Comparison of ENCODE assay signal across 16 cellular contexts in the genomic region with DNA sequence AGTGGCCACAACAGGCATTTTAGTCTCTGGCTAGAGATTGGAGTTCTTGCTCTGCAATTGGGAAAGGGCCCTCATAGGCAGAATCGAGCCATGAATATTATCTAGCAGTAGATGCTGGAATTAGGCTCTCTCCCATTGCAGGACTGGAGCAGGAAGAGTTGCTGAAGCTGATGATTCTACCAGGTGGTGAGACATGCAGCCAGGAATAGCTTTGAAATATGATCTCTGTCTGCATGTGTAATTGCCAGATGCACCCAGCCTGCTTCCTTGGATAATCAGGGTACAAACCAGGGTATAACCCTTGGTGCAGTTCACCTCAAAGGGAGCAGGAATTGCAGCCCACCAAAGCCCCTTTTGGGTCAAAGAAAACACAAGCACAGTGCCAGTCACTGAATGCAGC.
"Had no signal": no experiment of that assay in that cellular context is flagged by ENCODE, and none has a peak within 500 bp of the region (broad histone marks: within the 10 kb centered on the region; RNA-seq: fewer than 3 reads in every experiment).

No MANE protein-coding gene starts in this region.

- DNase-seq: activated CD4-positive, alpha-beta T cell treated with anti-CD3 and anti-CD28 coated beads for 4 hours; activated CD8-positive, alpha-beta memory T cell treated with anti-CD3 and anti-CD28 coated beads, Interleukin-2, amount 50 U/mL, for 48 hours; activated CD8-positive, alpha-beta T cell treated with anti-CD3 and anti-CD28 coated beads for 36 hours; activated naive CD4-positive, alpha-beta T cell treated with anti-CD3 and anti-CD28 coated beads, Interleukin-2, amount 50 U/mL, for 16 hours; activated T-cell treated with anti-CD3 and anti-CD28 coated beads, Interleukin-2, amount 50 U/mL, for 1 hour; central memory CD4-positive, alpha-beta T cell; Karpas-422; MM.1S; NCI-H1105 treated with DMSO at 0.1 percent for 48 hours; NCI-H1436 treated with DMSO at 0.1 percent for 48 hours; NCI-H1930; NCI-H446; NK-92 treated with Interleukin-12 subunit alpha and Interleukin-12 subunit beta, amount 100 ng/mL, for 24 hours; OCI-M1; RPMI8226 had no signal

- H3K9me3 ChIP-seq: SJSA1 had no signal

- H3K36me3 ChIP-seq: SJSA1 had no signal

- H3K27ac ChIP-seq: SJSA1 had no signal

- H3K4me3 ChIP-seq: SJSA1 had no signal

- H3K27me3 ChIP-seq: SJSA1 had no signal

- H3K4me1 ChIP-seq: SJSA1 had no signal
